ENCODE assay signal across 8 cellular contexts in the genomic region with DNA sequence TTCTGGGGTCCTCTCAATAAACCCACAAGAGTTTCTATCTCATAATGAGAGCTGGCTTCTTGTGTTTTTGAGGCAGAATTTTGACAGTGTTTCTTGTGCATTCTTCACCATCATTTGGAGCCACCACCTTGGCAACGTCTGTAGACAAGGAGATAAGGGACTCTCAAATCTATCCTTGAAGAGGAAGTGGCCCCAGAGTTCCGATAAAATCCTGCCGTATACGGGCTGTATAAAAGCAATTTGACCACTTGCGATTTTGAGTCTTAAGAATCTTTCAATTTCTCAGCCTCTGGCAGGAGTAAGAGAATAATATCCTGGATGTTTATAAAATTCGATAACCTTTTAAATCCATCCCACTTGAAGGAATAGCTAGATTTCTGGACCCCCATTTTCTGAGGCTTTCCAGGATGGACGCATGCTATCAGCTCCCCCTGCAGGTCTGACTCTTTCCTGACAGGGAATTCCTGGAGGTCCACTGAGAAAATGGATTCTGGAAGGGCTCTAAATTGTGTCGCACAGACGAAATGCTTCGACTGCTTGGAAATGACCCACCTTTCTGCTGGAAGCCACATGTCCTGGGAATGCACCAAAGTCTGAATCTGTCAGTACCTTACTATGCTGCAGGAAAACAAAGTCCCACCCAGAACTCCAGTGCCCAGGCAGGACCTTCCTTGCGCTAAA. TPM values are rescaled to one million over a fixed set of nuclear protein-coding genes. Genes with fewer than 3 reads are reported as not detected.
A peak's percentile ranks its signal among the peaks of the same experiment; 100 is the strongest.
DNase-seq lines count a peak whose midpoint lies in the region; ATAC-seq and TF ChIP-seq lines count a peak whose summit lies in the region.

No MANE protein-coding gene starts in this region.

- peak; percentile 71 for ATAC-seq in body of pancreas
- peak; percentile 70 for ATAC-seq in left colon
- ATAC-seq in upper lobe of left lung (ENCODE audit: low FRiP score in 2 of 2): peak in 1 of 2 donors; percentile 88
- ATAC-seq in GM21515 (IDR thresholded peaks at IDR 0.05; ENCODE audit: unreplicated experiment): no peak

- TF ChIP-seq EP300 in upper lobe of left lung (IDR thresholded peaks at IDR 0.05): no peak

- H3K9me3 ChIP-seq in body of pancreas (no peaks in the 10 kb centered on the region), upper lobe of left lung (no peaks in the 10 kb centered on the region)

- intact Hi-C loops in body of pancreas (cut with DNase I): loop anchor here (10.0 kb wide), 1 partner anchor 177 kb away; no protein-coding TSS in a partner anchor
- intact Hi-C loops in left colon (cut with DNase I, micrococcal nuclease): loop anchor here in 1 of 2 donors (5.0 to 10.0 kb wide), 2 partner anchors 180 to 277 kb away; a partner anchor contains a TSS

- H3K27ac ChIP-seq in body of pancreas: no peak overlapping the region
- peak overlapping the region in 1 of 4 donors; percentile 23 for H3K27ac ChIP-seq in upper lobe of left lung

- TF ChIP-seq POLR2A in body of pancreas (IDR thresholded peaks at IDR 0.05): no peak
- no peak for TF ChIP-seq POLR2A in upper lobe of left lung (IDR thresholded peaks at IDR 0.05)

- peaks cover 7% of the 10 kb centered on the region for H3K4me1 ChIP-seq in body of pancreas
- H3K4me1 ChIP-seq in upper lobe of left lung: peaks cover 4 to 12% (median 10%) of the 10 kb centered on the region in 4 donors

- 15 to 21% methylated on average over 11 of the region's 11 CpGs for WGBS in body of pancreas, 2 donors
- WGBS in upper lobe of left lung, 2 donors: 20 to 29% methylated on average over 11 of the region's 11 CpGs

- DNase-seq in DMS 273 (lab: John Stamatoyannopoulos, UW; ENCODE audit: unreplicated experiment) (peak; percentile 77), DMS 273 treated with DMSO at 0.1 percent for 48 hours (lab: John Stamatoyannopoulos, UW) (no peak), NCI-H1694 (lab: John Stamatoyannopoulos, UW) (peak; percentile 66), body of pancreas (peak; percentile 57 to 63 (median 60)), left colon (peak in 1 of 2 donors; percentile 67), upper lobe of left lung (peak in 1 of 2 donors; percentile 44), NCI-H128 (lab: John Stamatoyannopoulos, UW; ENCODE audit: unreplicated experiment) (no peak)

- H3K36me3 ChIP-seq in body of pancreas (replicated peaks in 1 of 2; ENCODE audit: insufficient read depth in 1 of 2, low read depth in 2 of 2): no peaks in the 10 kb centered on the region
- no peaks in the 10 kb centered on the region for H3K36me3 ChIP-seq in upper lobe of left lung

- peak; percentile 60 to 85 (median 83) for TF ChIP-seq CTCF in body of pancreas (IDR thresholded peaks at IDR 0.05)
- peak; percentile 68 to 79 (median 70) for TF ChIP-seq CTCF in upper lobe of left lung (IDR thresholded peaks at IDR 0.05)

- no peaks in the 10 kb centered on the region for H3K27me3 ChIP-seq in body of pancreas
- H3K27me3 ChIP-seq in upper lobe of left lung: no peaks in the 10 kb centered on the region

- H3K4me3 ChIP-seq in body of pancreas (no peak overlapping the region), upper lobe of left lung (peak overlapping the region in 3 of 4 donors; percentile 21 to 44 (median 42))

RNA-seq across cellular contexts. Expression of a gene that starts 54.1 kb away (rescaled TPM):
- total RNA-seq in body of pancreas (10 to 100 TPM in 1 of 2 donors, 1 to 10 TPM in 1; 9.2 to 13.2 TPM), left colon (1 to 10 TPM; 5.2 to 6.5 TPM), upper lobe of left lung (10 to 100 TPM in 4 of 6 donors, 1 to 10 TPM in 2; 5.3 to 15.8 (median 13.4) TPM)

Comparison
In these comparisons a context has a peak if more than half of its experiments do, and no peak if none do; other contexts are left out.
1. DNase-seq: peak in DMS 273 (single experiment), NCI-H1694 (single experiment) and body of pancreas (4 of 4); none in DMS 273 treated with DMSO at 0.1 percent for 48 hours (single experiment) and NCI-H128 (single experiment).
2. H3K4me3 ChIP-seq: peak in upper lobe of left lung (3 of 4); none in body of pancreas (0 of 2).